1 cellular context compared by ENCODE assay signal in genomic region chr22:17436382-17436951, GRCh38.
TF ChIP-seq lines count a peak whose summit lies in the region.

No MANE protein-coding gene starts in this region.

TF ChIP-seq in GM23338, 12 proteins besides CTCF, POLR2A, EP300 and RAD21 (continued from another document):
- TF ChIP-seq ZNF462 (CRISPR knock-in tag; IDR thresholded peaks at IDR 0.05) (no peak), EZH2 (IDR thresholded peaks at IDR 0.05; ENCODE audit: low read depth, unreplicated experiment) (no peak), ETS1 (IDR thresholded peaks at IDR 0.05) (no peak), JUNB (IDR thresholded peaks at IDR 0.05; ENCODE audit: unreplicated experiment) (no peak), CREB1 (CRISPR knock-in tag; IDR thresholded peaks at IDR 0.05; ENCODE audit: low read depth) (no peak), EZH2phosphoT487 (IDR thresholded peaks at IDR 0.05; ENCODE audit: unreplicated experiment) (no peak), STAT1 (IDR thresholded peaks at IDR 0.05; ENCODE audit: unreplicated experiment) (no peak), POLR2AphosphoS5 (IDR thresholded peaks at IDR 0.05; ENCODE audit: low read depth) (no peak), ZNF114 (CRISPR knock-in tag; IDR thresholded peaks at IDR 0.05) (no peak), ZNF331 (CRISPR knock-in tag; IDR thresholded peaks at IDR 0.05; ENCODE audit: low read depth) (no peak)
